Comparison of ENCODE assay signal across 7 cellular contexts in genomic region chrX:81120270-81120935, GRCh38.
DNase-seq lines count a peak whose midpoint lies in the region; ATAC-seq and TF ChIP-seq lines count a peak whose summit lies in the region.

No MANE protein-coding gene starts in this region.

- WGBS in GM23248 (ENCODE audit: low coverage in 1 of 2, low lambda C conversion rate in 2 of 2, missing lambda C conversion rate in 2 of 2), 2 experiments, result 0% methylated on average over 15 to 17 of the region's 17 CpGs
- 20% methylated on average over 15 of the region's 17 CpGs for WGBS in mammary epithelial cell (ENCODE audit: low coverage, missing lambda C conversion rate)
- 0% methylated on average over 3 of the region's 17 CpGs; no CpG with 5 or more reads in 1 of the 2 experiments for WGBS in mesodermal cell (ENCODE audit: insufficient coverage in 2 of 2), 2 experiments

- H3K4me2 ChIP-seq in GM23248 (ENCODE audit: unreplicated experiment) (peak overlapping the region; percentile 95), Karpas-422 (ENCODE audit: low read depth, low read length, poor library complexity, severe bottlenecking) (peak overlapping the region; percentile 75), mammary epithelial cell (ENCODE audit: insufficient read depth, low read depth, low read length) (peak overlapping the region; percentile 78)

- dilution Hi-C loops in mammary epithelial cell (cut with HindIII; ENCODE audit: low sequenced_read_pairs), result no loop called here

- H3K4me3 ChIP-seq in GM23248 (peak overlapping the region; percentile 81), Karpas-422 (ENCODE audit: low read length) (peak overlapping the region; percentile 62), mammary epithelial cell (replicated peaks in 1 of 3; ENCODE audit: insufficient read depth in 1 of 3, low read depth in 2 of 3, low read length in 3 of 3) (peak overlapping the region; percentile 61 to 87 (median 66)), mesodermal cell (ENCODE audit: extremely low read depth, insufficient read depth, low read length, poor library complexity, severe bottlenecking) (peak overlapping the region; percentile 46)

- no TSS peak for BruUV-seq in mammary epithelial cell (replicated peaks; lab: Mats Ljungman, UMichigan)

- ATAC-seq in GM18508 (IDR thresholded peaks at IDR 0.05; ENCODE audit: insufficient read depth, unreplicated experiment), result peak; percentile 14

- H3K9ac ChIP-seq in GM23248, result peak overlapping the region; percentile 59
- H3K9ac ChIP-seq in Karpas-422 (ENCODE audit: low read length), result peak overlapping the region; percentile 59
- peak overlapping the region; percentile 40 for H3K9ac ChIP-seq in mammary epithelial cell (ENCODE audit: insufficient read depth, low read length)

- H3K9me2 ChIP-seq in GM23248 (ENCODE audit: insufficient read depth), result no peaks in the 10 kb centered on the region
- no peaks in the 10 kb centered on the region for H3K9me2 ChIP-seq in Karpas-422 (replicated peaks; ENCODE audit: insufficient read depth, low read length)

- no peak for TF ChIP-seq CTCF in mammary epithelial cell (conservative IDR thresholded peaks at IDR 0.05 in 1 of 2, IDR thresholded peaks at IDR 0.05 in 1 of 2; ENCODE audit: extremely low read depth in 1 of 2, insufficient read depth in 1 of 2, low read depth in 1 of 2, low read length in 2 of 2)

- H3K79me2 ChIP-seq in GM23248 (ENCODE audit: insufficient read depth) (no peaks in the 10 kb centered on the region), Karpas-422 (ENCODE audit: low read length) (no peaks in the 10 kb centered on the region), mammary epithelial cell (ENCODE audit: insufficient read depth, low read length) (no peaks in the 10 kb centered on the region)

- in situ Hi-C loops in GM23248 (cut with MboI) (no loop called here), mammary epithelial cell (cut with MboI; ENCODE audit: low sequenced_read_pairs in 2 of 2) (loop anchor here in 1 of 2 donors (25.0 kb wide), 1 partner anchor 233 kb away; no protein-coding TSS in a partner anchor)

- H4K20me1 ChIP-seq in GM23248 (ENCODE audit: insufficient read depth) (no peaks in the 10 kb centered on the region), Karpas-422 (ENCODE audit: insufficient read depth, low read depth, low read length) (no peaks in the 10 kb centered on the region), mammary epithelial cell (ENCODE audit: insufficient read depth, low read length) (no peaks in the 10 kb centered on the region)

- CTCF ChIA-PET in mammary epithelial cell (lab: Charles Lee; ENCODE audit: low non-redundant PET), result interaction anchor here (0.5 to 0.6 kb wide), 2 partner anchors 243 to 257 kb away, joined by 4 to 5 read pairs; no protein-coding TSS in a partner anchor

- H3F3A ChIP-seq in GM23248 (ENCODE audit: insufficient read depth), result no peaks in the 10 kb centered on the region

- no peaks in the 10 kb centered on the region for H3K4me1 ChIP-seq in GM23248 (ENCODE audit: insufficient read depth)
- H3K4me1 ChIP-seq in Karpas-422 (ENCODE audit: low read length), result peaks cover 13% of the 10 kb centered on the region
- H3K4me1 ChIP-seq in mammary epithelial cell (ENCODE audit: insufficient read depth, low read length), result no peaks in the 10 kb centered on the region
- H3K4me1 ChIP-seq in mesodermal cell (ENCODE audit: control insufficient read depth, insufficient read depth, low read length, poor library complexity, severe bottlenecking), result no peaks in the 10 kb centered on the region

- DNase-seq in GM23248 (no peak), Karpas-422 (peak; percentile 54), mammary epithelial cell (no peak), NCI-H2196 (lab: John Stamatoyannopoulos, UW; ENCODE audit: unreplicated experiment) (no peak)
- no peak for DNase-seq in effector CD8-positive, alpha-beta T cell (lab: John Stamatoyannopoulos, UW)

- H3K27me3 ChIP-seq in GM23248 (replicated peaks; ENCODE audit: insufficient read depth) (no peaks in the 10 kb centered on the region), Karpas-422 (ENCODE audit: low read length) (no peaks in the 10 kb centered on the region), mammary epithelial cell (ENCODE audit: insufficient read depth, low read length) (no peaks in the 10 kb centered on the region)

- no peaks in the 10 kb centered on the region for H3K36me3 ChIP-seq in GM23248 (ENCODE audit: low read depth)
- H3K36me3 ChIP-seq in Karpas-422 (ENCODE audit: insufficient read depth, low read length), result no peaks in the 10 kb centered on the region
- H3K36me3 ChIP-seq in mammary epithelial cell (ENCODE audit: insufficient read depth, low read length), result no peaks in the 10 kb centered on the region
- no peaks in the 10 kb centered on the region for H3K36me3 ChIP-seq in mesodermal cell (ENCODE audit: control insufficient read depth, insufficient read depth, low read length)

- intact Hi-C loops in mammary epithelial cell (cut with micrococcal nuclease), result loop anchor here (5.0 to 10.0 kb wide), 2 partner anchors 243 to 316 kb away; partner anchors contain the start of gene BRWD3

- H3K9me3 ChIP-seq in GM23248 (ENCODE audit: low read depth) (no peaks in the 10 kb centered on the region), Karpas-422 (ENCODE audit: low read length) (no peaks in the 10 kb centered on the region), mammary epithelial cell (replicated peaks; ENCODE audit: insufficient read depth, low read length) (no peaks in the 10 kb centered on the region), mesodermal cell (ENCODE audit: control insufficient read depth, low read length) (no peaks in the 10 kb centered on the region)

- no peak overlapping the region for H3K27ac ChIP-seq in GM23248
- no peak overlapping the region for H3K27ac ChIP-seq in Karpas-422 (ENCODE audit: low read length)
- H3K27ac ChIP-seq in mammary epithelial cell (ENCODE audit: insufficient read depth, low read depth, low read length), result no peak overlapping the region
- no peak overlapping the region for H3K27ac ChIP-seq in mesodermal cell (ENCODE audit: low read depth, low read length, severe bottlenecking)

- H2AFZ ChIP-seq in GM23248 (peak overlapping the region; percentile 98), Karpas-422 (ENCODE audit: low read length) (peak overlapping the region; percentile 59; the same call in 1 of the 2 replicates), mammary epithelial cell (ENCODE audit: low read depth, low read length) (peak overlapping the region; percentile 99)
